ENCODE assay signal across 8 cellular contexts in genomic region chr19:38265213-38265861, GRCh38.
DNase-seq lines count a peak whose midpoint lies in the region; ATAC-seq lines count a peak whose summit lies in the region.

No MANE protein-coding gene starts in this region.

- DNase-seq in SIG-M5 treated with dmso at 0.1 percent for 504 hours (lab: John Stamatoyannopoulos, UW; ENCODE audit: unreplicated experiment): peak; percentile 21
- no peak for DNase-seq in SIG-M5 (lab: John Stamatoyannopoulos, UW)
- peak; percentile 32 to 33 for DNase-seq in activated T-cell treated with anti-CD3 and anti-CD28 coated beads, Interleukin-2, amount 50 U/mL, for 48 hours
- DNase-seq in iPS DF 6.9 (ENCODE audit: low read depth, low spot score): no peak
- peak; percentile 40 for DNase-seq in stimulated activated CD8-positive, alpha-beta memory T cell treated with anti-CD3 and anti-CD28 coated beads, Interleukin-4, amount 100 ng/mL, for 48 hours
- DNase-seq in globus pallidus (ENCODE audit: low spot score): no peak
- DNase-seq in nucleus accumbens (lab: John Stamatoyannopoulos, UW): no peak

- no peak for ATAC-seq in HG03342 (IDR thresholded peaks at IDR 0.05; ENCODE audit: unreplicated experiment)

- peak overlapping the region; percentile 52; the same call in 1 of the 2 replicates for H3K4me3 ChIP-seq in iPS DF 6.9 (ENCODE audit: low read length)

- no peak overlapping the region for H3K27ac ChIP-seq in iPS DF 6.9 (ENCODE audit: low read length)

- H3K36me3 ChIP-seq in iPS DF 6.9 (ENCODE audit: control insufficient read depth, insufficient read depth, low read length): no peaks in the 10 kb centered on the region

- no peaks in the 10 kb centered on the region for H3K27me3 ChIP-seq in iPS DF 6.9 (ENCODE audit: control insufficient read depth, insufficient read depth, low read length)

- 0 out of 2 replicates have a peak, but pooled peaks cover 3% of the 10 kb centered on the region for H3K4me1 ChIP-seq in iPS DF 6.9 (ENCODE audit: control insufficient read depth, insufficient read depth, low read length)

- WGBS in iPS DF 6.9 (ENCODE audit: insufficient coverage, insufficient read length): no CpG with 5 or more reads among the region's 14 CpGs

- H3K9me3 ChIP-seq in iPS DF 6.9 (ENCODE audit: control insufficient read depth, insufficient read depth, low read length): no peaks in the 10 kb centered on the region

Comparison
In these comparisons a context has a peak if more than half of its experiments do, and no peak if none do; other contexts are left out.
1. DNase-seq: peak in SIG-M5 treated with dmso at 0.1 percent for 504 hours (single experiment), activated T-cell treated with anti-CD3 and anti-CD28 coated beads, Interleukin-2, amount 50 U/mL, for 48 hours (2 of 2) and stimulated activated CD8-positive, alpha-beta memory T cell treated with anti-CD3 and anti-CD28 coated beads, Interleukin-4, amount 100 ng/mL, for 48 hours (single experiment); none in SIG-M5 (single experiment), iPS DF 6.9 (single experiment), globus pallidus (single experiment) and nucleus accumbens (0 of 56).